1 cellular context compared by ENCODE assay signal in genomic region chr10:43648392-43649148, GRCh38.
TF ChIP-seq lines count a peak whose summit lies in the region.

TSS of gene ZNF32 (minus strand) at chr10:43648881. CDS start at chr10:43646133, 2,748 bp downstream.

TF ChIP-seq in WTC11, 78 proteins besides CTCF, POLR2A, EP300 and RAD21 (continued from another document and continues in another):
- no peak for TF ChIP-seq ZNF281 (CRISPR knock-in tag; IDR thresholded peaks at IDR 0.05)
- TF ChIP-seq SMAD3 (CRISPR knock-in tag; IDR thresholded peaks at IDR 0.05; ENCODE audit: borderline replicate concordance) = peak; percentile 57; the same call in 1 of the 2 replicates
- no peak for TF ChIP-seq CREB1 (CRISPR knock-in tag; IDR thresholded peaks at IDR 0.05)
- TF ChIP-seq TCF7 (CRISPR knock-in tag; IDR thresholded peaks at IDR 0.05; ENCODE audit: low read depth) = no peak
- TF ChIP-seq PRRX2 (CRISPR knock-in tag; IDR thresholded peaks at IDR 0.05) = no peak
- TF ChIP-seq FOXP4 (CRISPR knock-in tag; IDR thresholded peaks at IDR 0.05) = no peak; the same call in 1 of the 2 replicates
- peak; percentile 74 for TF ChIP-seq FOXP1 (CRISPR knock-in tag; IDR thresholded peaks at IDR 0.05; ENCODE audit: borderline replicate concordance)
- peak; percentile 54; the same call in 1 of the 2 replicates for TF ChIP-seq E2F4 (CRISPR knock-in tag; IDR thresholded peaks at IDR 0.05; ENCODE audit: borderline replicate concordance, low read depth)
- TF ChIP-seq FOXK1 (CRISPR knock-in tag; IDR thresholded peaks at IDR 0.05) = peak; percentile 72; the same call in 1 of the 2 replicates
- no peak for TF ChIP-seq KAT7 (CRISPR knock-in tag; IDR thresholded peaks at IDR 0.05; ENCODE audit: borderline replicate concordance)
- TF ChIP-seq CDX4 (CRISPR knock-in tag; IDR thresholded peaks at IDR 0.05; ENCODE audit: borderline replicate concordance) = no peak
- no peak for TF ChIP-seq ZNF423 (CRISPR knock-in tag; IDR thresholded peaks at IDR 0.05)
- no peak for TF ChIP-seq ZMAT4 (CRISPR knock-in tag; IDR thresholded peaks at IDR 0.05)
- no peak; the same call in 1 of the 2 replicates for TF ChIP-seq ZBTB43 (CRISPR knock-in tag; IDR thresholded peaks at IDR 0.05)
- TF ChIP-seq E2F5 (CRISPR knock-in tag; IDR thresholded peaks at IDR 0.05) = peak; percentile 81; the same call in 1 of the 2 replicates
- peak; percentile 47; the same call in 1 of the 2 replicates for TF ChIP-seq ZNF317 (CRISPR knock-in tag; IDR thresholded peaks at IDR 0.05; ENCODE audit: borderline replicate concordance, low read depth)
- peak; percentile 54; the same call in 1 of the 2 replicates for TF ChIP-seq CREM (CRISPR knock-in tag; IDR thresholded peaks at IDR 0.05)
- no peak for TF ChIP-seq ZNF396 (CRISPR knock-in tag; IDR thresholded peaks at IDR 0.05; ENCODE audit: borderline replicate concordance)
- no peak for TF ChIP-seq NR3C1 (CRISPR knock-in tag; conservative IDR thresholded peaks at IDR 0.05; ENCODE audit: low read depth)
- 0 out of 2 replicates have a peak, but pooled peaks have one; percentile 56 for TF ChIP-seq ATF1 (CRISPR knock-in tag; IDR thresholded peaks at IDR 0.05)
- no peak for TF ChIP-seq PREB (CRISPR knock-in tag; IDR thresholded peaks at IDR 0.05; ENCODE audit: borderline replicate concordance)
- no peak; the same call in 1 of the 2 replicates for TF ChIP-seq NFYB (CRISPR knock-in tag; conservative IDR thresholded peaks at IDR 0.05; ENCODE audit: low read depth)
- TF ChIP-seq ATF2 (CRISPR knock-in tag; IDR thresholded peaks at IDR 0.05; ENCODE audit: borderline replicate concordance, low read depth) = no peak
- no peak for TF ChIP-seq STAT6 (CRISPR knock-in tag; conservative IDR thresholded peaks at IDR 0.05; ENCODE audit: low read depth)
- peak; percentile 42; the same call in 1 of the 2 replicates for TF ChIP-seq MAX (CRISPR knock-in tag; IDR thresholded peaks at IDR 0.05)
- TF ChIP-seq PRDM15 (CRISPR knock-in tag; IDR thresholded peaks at IDR 0.05) = 0 out of 2 replicates have a peak, but pooled peaks have one; percentile 24
- no peak for TF ChIP-seq RELA (CRISPR knock-in tag; IDR thresholded peaks at IDR 0.05; ENCODE audit: borderline replicate concordance)
